1 cellular context compared by ENCODE assay signal in genomic region chr10:13529714-13529973, GRCh38.
TF ChIP-seq lines count a peak whose summit lies in the region.

No MANE protein-coding gene starts in this region.

TF ChIP-seq in A549, 52 proteins besides CTCF, POLR2A, EP300 and RAD21 (continued from another document):
- no peak for TF ChIP-seq HMGXB4 (CRISPR knock-in tag; IDR thresholded peaks at IDR 0.05; ENCODE audit: borderline replicate concordance)
- no peak for TF ChIP-seq MAFK (IDR thresholded peaks at IDR 0.05; ENCODE audit: partially characterized antibody)
- TF ChIP-seq REST (IDR thresholded peaks at IDR 0.05) = no peak
- no peak for TF ChIP-seq JUN (IDR thresholded peaks at IDR 0.05)
- no peak for TF ChIP-seq USF2 (IDR thresholded peaks at IDR 0.05)
- TF ChIP-seq, protein P1, sequence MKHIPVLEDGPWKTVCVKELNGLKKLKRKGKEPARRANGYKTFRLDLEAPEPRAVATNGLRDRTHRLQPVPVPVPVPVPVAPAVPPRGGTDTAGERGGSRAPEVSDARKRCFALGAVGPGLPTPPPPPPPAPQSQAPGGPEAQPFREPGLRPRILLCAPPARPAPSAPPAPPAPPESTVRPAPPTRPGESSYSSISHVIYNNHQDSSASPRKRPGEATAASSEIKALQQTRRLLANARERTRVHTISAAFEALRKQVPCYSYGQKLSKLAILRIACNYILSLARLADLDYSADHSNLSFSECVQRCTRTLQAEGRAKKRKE (CRISPR knock-in tag; IDR thresholded peaks at IDR 0.05; ENCODE audit: low read depth) = no peak
